Comparison of ENCODE assay signal across 29 cellular contexts in genomic region chr1:202932476-202932875, GRCh38.
"Had no signal": no experiment of that assay in that cellular context is flagged by ENCODE, and none has a peak within 500 bp of the region (broad histone marks: within the 10 kb centered on the region; RNA-seq: fewer than 3 reads in every experiment).

No MANE protein-coding gene starts in this region.

- H3K27me3 Mint-ChIP-seq: stimulated activated memory B cell treated with anti-CD40 and anti-IgM and Interleukin-4, amounts not matched to agents 10 μg/mL and 1 μg/mL and 100 μg/mL, for 72 hours; stimulated activated naive B cell treated with anti-CD40 and anti-IgM and Interleukin-4, amounts not matched to agents 10 μg/mL and 1 μg/mL and 100 μg/mL, for 72 hours had no signal

- DNase-seq: stimulated activated CD4-positive, alpha-beta T cell treated with anti-CD3 and anti-CD28 coated beads, Interleukin-2, amount 100 ng/mL, for 48 hours; stimulated activated CD4-positive, alpha-beta T cell treated with anti-CD3 and anti-CD28 coated beads, Interleukin-4, amount 100 ng/mL, for 1 hour; stimulated activated CD4-positive, alpha-beta T cell treated with anti-CD3 and anti-CD28 coated beads, Interleukin-4, amount 100 ng/mL, for 24 hours; stimulated activated CD4-positive, alpha-beta T cell treated with anti-CD3 and anti-CD28 coated beads, Interleukin-4, amount 100 ng/mL, for 4 hours; stimulated activated CD8-positive, alpha-beta memory T cell treated with anti-CD3 and anti-CD28 coated beads, Interleukin-4, amount 100 ng/mL, for 48 hours; stimulated activated naive B cell treated with anti-CD40 and anti-IgM and Interleukin-4, amounts not matched to agents 10 μg/mL and 1 μg/mL and 100 μg/mL, for 72 hours; stimulated activated naive CD4-positive, alpha-beta T cell; stimulated activated naive CD4-positive, alpha-beta T cell treated with Interleukin-2 at 50 U/mL for 16 hours; stimulated activated naive CD8-positive, alpha-beta T cell treated with anti-CD3 and anti-CD28 coated beads, Interleukin-15, amount 100 ng/mL, for 72 hours; stimulated activated naive CD8-positive, alpha-beta T cell treated with anti-CD3 and anti-CD28 coated beads, Interleukin-15, Interleukin-2, amounts not matched to agents 100 U/mL and 50 U/mL, for 24 hours; stomach; substantia nigra; testis; thyroid gland; tibial artery; transverse colon; trophoblast cell; upper lobe of left lung; upper lobe of right lung; uterus had no signal

- H3K9me3 ChIP-seq: stomach, suprapubic skin, testis, thoracic aorta, thyroid gland, tibial artery, upper lobe of left lung, upper lobe of right lung, uterus, vagina had no signal

- ATAC-seq: stimulated activated effector memory CD8-positive, alpha-beta T cell treated with anti-CD3 and anti-CD28 coated beads, Interleukin-12 subunit alpha, Interleukin-12 subunit beta, amount 100 ng/mL, for 72 hours; stimulated activated memory B cell treated with anti-CD40 and anti-IgM and Interleukin-4, amounts not matched to agents 10 μg/mL and 1 μg/mL and 100 μg/mL, for 72 hours; stimulated activated naive B cell treated with anti-CD40 and anti-IgM and Interleukin-4, amounts not matched to agents 10 μg/mL and 1 μg/mL and 100 μg/mL, for 72 hours; stimulated activated naive CD8-positive, alpha-beta T cell treated with anti-CD3 and anti-CD28 coated beads, Interleukin-15, amount 100 ng/mL, for 72 hours; stimulated activated naive CD8-positive, alpha-beta T cell treated with anti-CD3 and anti-CD28 coated beads, Interleukin-15, Interleukin-2, amounts not matched to agents 100 U/mL and 50 U/mL, for 24 hours; upper lobe of right lung had no signal

- H3K27ac Mint-ChIP-seq: stimulated activated effector memory CD8-positive, alpha-beta T cell treated with anti-CD3 and anti-CD28 coated beads, Interleukin-12 subunit alpha, Interleukin-12 subunit beta, amount 100 ng/mL, for 72 hours; stimulated activated memory B cell treated with anti-CD40 and anti-IgM and Interleukin-4, amounts not matched to agents 10 μg/mL and 1 μg/mL and 100 μg/mL, for 72 hours; stimulated activated naive B cell treated with anti-CD40 and anti-IgM and Interleukin-4, amounts not matched to agents 10 μg/mL and 1 μg/mL and 100 μg/mL, for 72 hours; stimulated activated naive CD8-positive, alpha-beta T cell treated with anti-CD3 and anti-CD28 coated beads, Interleukin-15, amount 100 ng/mL, for 72 hours; stimulated activated naive CD8-positive, alpha-beta T cell treated with anti-CD3 and anti-CD28 coated beads, Interleukin-15, Interleukin-2, amounts not matched to agents 100 ng/mL and 50 ng/mL, for 24 hours; type B pancreatic cell had no signal

- H3K4me3 Mint-ChIP-seq: stimulated activated effector memory CD8-positive, alpha-beta T cell treated with anti-CD3 and anti-CD28 coated beads, Interleukin-12 subunit alpha, Interleukin-12 subunit beta, amount 100 ng/mL, for 72 hours; stimulated activated memory B cell treated with anti-CD40 and anti-IgM and Interleukin-4, amounts not matched to agents 10 μg/mL and 1 μg/mL and 100 μg/mL, for 72 hours; stimulated activated naive B cell treated with anti-CD40 and anti-IgM and Interleukin-4, amounts not matched to agents 10 μg/mL and 1 μg/mL and 100 μg/mL, for 72 hours; stimulated activated naive CD8-positive, alpha-beta T cell treated with anti-CD3 and anti-CD28 coated beads, Interleukin-15, amount 100 ng/mL, for 72 hours; stimulated activated naive CD8-positive, alpha-beta T cell treated with anti-CD3 and anti-CD28 coated beads, Interleukin-15, Interleukin-2, amounts not matched to agents 100 ng/mL and 50 ng/mL, for 24 hours; type B pancreatic cell had no signal

- H3K27me3 ChIP-seq: stomach, suprapubic skin, testis, thyroid gland, tibial artery, tibial nerve, transverse colon, upper lobe of left lung, upper lobe of right lung, uterus, vagina had no signal

- H3K9me3 Mint-ChIP-seq: stimulated activated effector memory CD8-positive, alpha-beta T cell treated with anti-CD3 and anti-CD28 coated beads, Interleukin-12 subunit alpha, Interleukin-12 subunit beta, amount 100 ng/mL, for 72 hours; stimulated activated naive CD8-positive, alpha-beta T cell treated with anti-CD3 and anti-CD28 coated beads, Interleukin-15, amount 100 ng/mL, for 72 hours; stimulated activated naive CD8-positive, alpha-beta T cell treated with anti-CD3 and anti-CD28 coated beads, Interleukin-15, Interleukin-2, amounts not matched to agents 100 ng/mL and 50 ng/mL, for 24 hours had no signal

- H3K4me1 ChIP-seq: suprapubic skin, testis, thyroid gland, upper lobe of right lung, uterus, vagina had no signal

- FAIRE-seq: urothelium cell line had no signal

- H3K36me3 Mint-ChIP-seq: stimulated activated effector memory CD8-positive, alpha-beta T cell treated with anti-CD3 and anti-CD28 coated beads, Interleukin-12 subunit alpha, Interleukin-12 subunit beta, amount 100 ng/mL, for 72 hours; stimulated activated memory B cell treated with anti-CD40 and anti-IgM and Interleukin-4, amounts not matched to agents 10 μg/mL and 1 μg/mL and 100 μg/mL, for 72 hours; type B pancreatic cell had no signal

- H3K36me3 ChIP-seq: stomach, suprapubic skin, thoracic aorta, thyroid gland, tibial artery, tibial nerve, transverse colon, upper lobe of left lung, upper lobe of right lung, uterus, vagina had no signal

- H3K27ac ChIP-seq: stomach, suprapubic skin, testis, thoracic aorta, thyroid gland, tibial artery, tibial nerve, transverse colon, upper lobe of left lung, upper lobe of right lung, uterus, vagina had no signal

- H3K4me3 ChIP-seq: stomach, suprapubic skin, testis, thoracic aorta, thyroid gland, tibial artery, tibial nerve, transverse colon, upper lobe of left lung, upper lobe of right lung, uterus, vagina had no signal
